ENCODE assay signal across 8 cellular contexts in genomic region chr17:30697619-30698460, GRCh38.
DNase-seq lines count a peak whose midpoint lies in the region; TF ChIP-seq lines count a peak whose summit lies in the region.
"Not testable (repeated sequence)": the region's sequence is repeated elsewhere in the genome, so short reads cannot be mapped to it uniquely, and the experiment has no call there.

No MANE protein-coding gene starts in this region.

- H3K4me2 ChIP-seq in mesenchymal stem cell (ENCODE audit: low read length, poor library complexity, severe bottlenecking), result not testable (repeated sequence)

- not testable (repeated sequence) for H3K23ac ChIP-seq in mesenchymal stem cell (ENCODE audit: low read length in 2 of 2)

- not testable (repeated sequence) for H3K79me1 ChIP-seq in mesenchymal stem cell (replicated peaks; ENCODE audit: low read length, poor library complexity, severe bottlenecking)

- H3K9ac ChIP-seq in mesenchymal stem cell (ENCODE audit: low read length), result peak overlapping the region; percentile 70

- H2AK5ac ChIP-seq in mesenchymal stem cell (ENCODE audit: low read length, severe bottlenecking), result not testable (repeated sequence)

- TF ChIP-seq CTCF in GM20000 (IDR thresholded peaks at IDR 0.05; ENCODE audit: extremely low read depth, missing control alignments), result peak; percentile 83

- not testable (repeated sequence) for H3K4me3 ChIP-seq in SJCRH30
- H3K4me3 ChIP-seq in mesenchymal stem cell (ENCODE audit: insufficient read depth in 1 of 2, low read depth in 1 of 2, low read length in 2 of 2), result peak overlapping the region in 1 of 2 experiments; percentile 73

- not testable (repeated sequence) for H2AFZ ChIP-seq in mesenchymal stem cell (ENCODE audit: low read depth, low read length)

- not testable (repeated sequence) for H2BK12ac ChIP-seq in mesenchymal stem cell (ENCODE audit: low read length in 2 of 2)

- not testable (repeated sequence) for H3K4ac ChIP-seq in mesenchymal stem cell (ENCODE audit: low read depth in 1 of 2, low read length in 2 of 2)

- not testable (repeated sequence) for H2BK15ac ChIP-seq in mesenchymal stem cell (ENCODE audit: low read depth, poor library complexity, severe bottlenecking)

- not testable (repeated sequence) for H4K91ac ChIP-seq in mesenchymal stem cell (ENCODE audit: low read length)

- not testable (repeated sequence) for H3K4me1 ChIP-seq in SJCRH30; mesenchymal stem cell (ENCODE audit: control insufficient read depth, insufficient read depth, low read depth, low read length)

- TF ChIP-seq POLR2A in erythroblast (IDR thresholded peaks at IDR 0.05; ENCODE audit: low read length), result not testable (repeated sequence)

- WGBS in mesenchymal stem cell, result 2% methylated on average over 20 of the region's 32 CpGs

- H3K9me3 ChIP-seq in SJCRH30 (replicated peaks); mesenchymal stem cell (ENCODE audit: control insufficient read depth, low read length): not testable (repeated sequence)

- not testable (repeated sequence) for H3K14ac ChIP-seq in mesenchymal stem cell (ENCODE audit: low read length in 2 of 2)

- not testable (repeated sequence) for H4K8ac ChIP-seq in mesenchymal stem cell (ENCODE audit: low read length)

- H3K36me3 ChIP-seq in SJCRH30; mesenchymal stem cell (ENCODE audit: control insufficient read depth in 1 of 2, insufficient read depth in 2 of 2, low read depth in 1 of 2, low read length in 2 of 2): not testable (repeated sequence)

- not testable (repeated sequence) for H3K27me3 ChIP-seq in SJCRH30; mesenchymal stem cell (ENCODE audit: control insufficient read depth in 1 of 2, insufficient read depth in 1 of 2, low read length in 2 of 2)

- not testable (repeated sequence) for H2BK120ac ChIP-seq in mesenchymal stem cell (ENCODE audit: low read depth, low read length)

- H3K27ac ChIP-seq in SJCRH30; mesenchymal stem cell (ENCODE audit: low read length, poor library complexity, severe bottlenecking): not testable (repeated sequence)

- H3K18ac ChIP-seq in mesenchymal stem cell (ENCODE audit: low read depth in 1 of 2, low read length in 2 of 2), result not testable (repeated sequence)

- not testable (repeated sequence) for H2BK5ac ChIP-seq in mesenchymal stem cell (ENCODE audit: low read depth, low read length, poor library complexity, severe bottlenecking)

- peak; percentile 58 for DNase-seq in AG08396 (ENCODE audit: low spot score)
- DNase-seq in GM20000 (ENCODE audit: low spot score), result peak; percentile 71
- DNase-seq in NCI-H1105 (lab: John Stamatoyannopoulos, UW), result peak; percentile 51
- DNase-seq in SJCRH30, result peak; percentile 54 to 71
- peak; percentile 61 to 62 for DNase-seq in activated T-helper 1 cell treated with anti-CD3 and anti-CD28 coated beads, Interleukin-2, amount 50 U/mL, for 16 hours (ENCODE audit: low read depth in 1 of 2, low spot score in 1 of 2)
- peak; percentile 48 to 70 for DNase-seq in erythroblast (lab: John Stamatoyannopoulos, UW)
- peak; percentile 63 for DNase-seq in mesenchymal stem cell
- DNase-seq in stimulated activated CD4-positive, alpha-beta T cell treated with anti-CD3 and anti-CD28 coated beads, Interleukin-4, amount 100 ng/mL, for 48 hours (ENCODE audit: low read depth in 2 of 2), result peak; percentile 61 to 68
